25 cellular contexts compared by ENCODE assay signal in genomic region chr4:9146967-9147366, GRCh38. TPM values are rescaled to one million over a fixed set of nuclear protein-coding genes. Genes with fewer than 3 reads are reported as not detected.
DNase-seq lines count a peak whose midpoint lies in the region; ATAC-seq, FAIRE-seq and TF ChIP-seq lines count a peak whose summit lies in the region.
"Had no signal": no experiment of that assay in that cellular context is flagged by ENCODE, and none has a peak within 500 bp of the region (broad histone marks: within the 10 kb centered on the region; RNA-seq: fewer than 3 reads in every experiment).

No MANE protein-coding gene starts in this region.

- no peak overlapping the region for H4K91ac ChIP-seq in IMR-90 (ENCODE audit: insufficient read depth, low read depth, low read length)

- TF ChIP-seq POLR2A in IMR-90 (IDR thresholded peaks at IDR 0.05; ENCODE audit: low read depth, low read length) (no peak), K562 (conservative IDR thresholded peaks at IDR 0.05) (no peak), H54 (IDR thresholded peaks at IDR 0.05; ENCODE audit: low read depth, low read length) (no peak)

- no peak for TF ChIP-seq EP300 in K562 (IDR thresholded peaks at IDR 0.05; ENCODE audit: low read length)

- no peak overlapping the region for H2BK20ac ChIP-seq in IMR-90 (ENCODE audit: low read depth, low read length)

- intact Hi-C loops in IMR-90 (cut with micrococcal nuclease) (no loop called here), K562 (cut with micrococcal nuclease) (no loop called here), left colon (cut with DNase I, micrococcal nuclease) (no loop called here)

- H3K4me3 ChIP-seq in IMR-90 (ENCODE audit: insufficient read depth, low read depth, low read length) (no peak overlapping the region), K562 (no peak overlapping the region), osteoblast (ENCODE audit: insufficient read depth, low read length) (no peak overlapping the region), H7 (ENCODE audit: insufficient read depth, low read depth, low read length) (no peak overlapping the region)

- POLR2A ChIA-PET in IMR-90 (lab: Charles Lee; ENCODE audit: unreplicated experiment) (no interaction called here), K562 (lab: Yijun Ruan, JAX) (interaction anchor here (0.6 kb wide), 1 partner anchor 255 kb away, joined by 3 read pairs; no protein-coding TSS in a partner anchor)

- no peak overlapping the region for H3K56ac ChIP-seq in IMR-90 (ENCODE audit: extremely low read depth, insufficient read depth, low read length)

- no peak overlapping the region for H2BK5ac ChIP-seq in IMR-90 (ENCODE audit: low read depth, low read length, poor library complexity, severe bottlenecking)

- dilution Hi-C loops in IMR-90 (cut with HindIII; ENCODE audit: low sequenced_read_pairs, unreplicated experiment): no loop called here

- H2BK120ac ChIP-seq in IMR-90 (ENCODE audit: low read depth, low read length): 0 out of 2 replicates have a peak overlapping the region, but pooled peaks have one; percentile 8

- in situ Hi-C loops in IMR-90 (cut with MboI; ENCODE audit: low sequenced_read_pairs): no loop called here
- in situ Hi-C loops in K562 (cut with MboI): loop anchor here (10.0 kb wide), 1 partner anchor 538 kb away; no protein-coding TSS in a partner anchor

- H2AK5ac ChIP-seq in IMR-90 (ENCODE audit: low read depth, low read length): no peak overlapping the region

- FAIRE-seq in K562 (lab: Jason Lieb, UNC): peak; percentile 29
- no peak for FAIRE-seq in H54 (lab: Jason Lieb, UNC)
- FAIRE-seq: A204.1, G401.6, GM12891, H1, HTR-8/SVneo had no signal

- TF ChIP-seq RAD21 in IMR-90 (IDR thresholded peaks at IDR 0.05; ENCODE audit: low read length): no peak
- no peak for TF ChIP-seq RAD21 in K562 (CRISPR knock-in tag; conservative IDR thresholded peaks at IDR 0.05 in 1 of 2, IDR thresholded peaks at IDR 0.05 in 1 of 2)

- H4K8ac ChIP-seq in IMR-90 (ENCODE audit: low read depth in 2 of 2, low read length in 2 of 2): no peak overlapping the region

- H3K4me1 ChIP-seq in IMR-90 (ENCODE audit: control insufficient read depth, insufficient read depth, low read length) (0 out of 2 replicates have a peak, but pooled peaks cover 2% of the 10 kb centered on the region), K562 (replicated peaks in 1 of 2; ENCODE audit: control insufficient read depth in 2 of 2, insufficient read depth in 2 of 2, low read length in 2 of 2) (peaks cover 0 to under 1% of the 10 kb centered on the region in 2 experiments; a peak in 2 of 5 replicates), osteoblast (ENCODE audit: insufficient read depth, low read length) (no peaks in the 10 kb centered on the region)
- H3K4me1 ChIP-seq: BE2C had no signal

- H2AK9ac ChIP-seq in IMR-90 (replicated peaks; ENCODE audit: low read depth, low read length, poor library complexity): no peak overlapping the region

- no peak overlapping the region for H3K23ac ChIP-seq in IMR-90 (ENCODE audit: low read depth, low read length)

- no TSS peak for BruUV-seq in IMR-90 (replicated peaks; lab: Mats Ljungman, UMichigan)
- BruUV-seq in K562 (replicated peaks; lab: Mats Ljungman, UMichigan): no TSS peak

- no peak overlapping the region for H2BK15ac ChIP-seq in IMR-90 (ENCODE audit: low read depth, low read length)

- no CpG with 5 or more reads among the region's 9 CpGs for WGBS in IMR-90 (ENCODE audit: extremely low coverage in 2 of 2, insufficient read length in 1 of 2), 2 experiments
- 2% methylated on average over 9 of the region's 9 CpGs for WGBS in K562 (ENCODE audit: insufficient coverage, low coverage, missing lambda C conversion rate)

- H3K79me2 ChIP-seq in K562 (ENCODE audit: control insufficient read depth, insufficient read depth, low read length) (no peaks in the 10 kb centered on the region), osteoblast (ENCODE audit: insufficient read depth, low read length) (no peaks in the 10 kb centered on the region)

- no peak overlapping the region for H3K27ac ChIP-seq in IMR-90 (ENCODE audit: insufficient read depth, low read length)
- no peak overlapping the region for H3K27ac ChIP-seq in K562 (ENCODE audit: extremely low read depth, low read depth, low read length)
- no peak overlapping the region for H3K27ac ChIP-seq in osteoblast (ENCODE audit: low read depth, low read length)

- H3K4me2 ChIP-seq in IMR-90 (ENCODE audit: low read depth, low read length) (no peak overlapping the region), K562 (ENCODE audit: insufficient read depth, low read length) (no peak overlapping the region), osteoblast (ENCODE audit: insufficient read depth, low read length) (no peak overlapping the region)

- H3K9ac ChIP-seq in IMR-90 (ENCODE audit: low read depth, low read length) (no peak overlapping the region), K562 (ENCODE audit: insufficient read depth in 1 of 2, low read depth in 2 of 2, low read length in 2 of 2) (no peak overlapping the region)

- H4K20me1 ChIP-seq in IMR-90 (ENCODE audit: insufficient read depth, low read length) (no peaks in the 10 kb centered on the region), K562 (replicated peaks; ENCODE audit: control insufficient read depth, insufficient read depth, low read length) (no peaks in the 10 kb centered on the region), osteoblast (ENCODE audit: insufficient read depth, low read length) (no peaks in the 10 kb centered on the region)

- no peak for TF ChIP-seq CTCF in IMR-90 (conservative IDR thresholded peaks at IDR 0.05; ENCODE audit: low read depth, low read length)
- TF ChIP-seq CTCF in K562 (IDR thresholded peaks at IDR 0.05 in 2 of 3, conservative IDR thresholded peaks at IDR 0.05 in 1 of 3; ENCODE audit: insufficient read depth in 2 of 3, low read depth in 1 of 3, low read length in 3 of 3): no peak
- no peak for TF ChIP-seq CTCF in osteoblast (IDR thresholded peaks at IDR 0.05; ENCODE audit: extremely low read depth, low read depth, low read length)

- H4K5ac ChIP-seq in IMR-90 (ENCODE audit: low read depth, low read length): no peak overlapping the region

- no peak for DNase-seq in IMR-90
- DNase-seq in K562 (ENCODE audit: extremely low read depth in 1 of 4, low spot score in 3 of 4): no peak
- no peak for DNase-seq in left colon
- peak; percentile 37 for DNase-seq in osteoblast (ENCODE audit: insufficient read length, low spot score, missing footprints)
- DNase-seq in middle frontal gyrus (ENCODE audit: extremely low spot score, low spot score): no peak
- no peak for DNase-seq in H7
- no peak for DNase-seq in H54 (ENCODE audit: insufficient read length, low spot score)
- DNase-seq: BE2C; C1 segment of cervical spinal cord; CD4-positive, CD25-positive, alpha-beta regulatory T cell; CD8-positive, alpha-beta memory T cell; COR-L47; DMS 273 treated with DMSO at 0.1 percent for 48 hours; DMS53; DND-41; EL; HCEC 1CT; KG1 had no signal

- no peak overlapping the region for H3K18ac ChIP-seq in IMR-90 (ENCODE audit: low read depth, low read length)

- no peaks in the 10 kb centered on the region for H3K27me3 ChIP-seq in IMR-90 (ENCODE audit: control insufficient read depth, insufficient read depth, low read length)
- no peaks in the 10 kb centered on the region for H3K27me3 ChIP-seq in K562 (ENCODE audit: control insufficient read depth in 2 of 2, insufficient read depth in 2 of 2, low read length in 2 of 2)
- H3K27me3 ChIP-seq in osteoblast (ENCODE audit: insufficient read depth, low read length): no peaks in the 10 kb centered on the region
- no peaks in the 10 kb centered on the region for H3K27me3 ChIP-seq in H7 (ENCODE audit: control insufficient read depth, insufficient read depth, low read length)
- H3K27me3 ChIP-seq: BE2C had no signal

- no peaks in the 10 kb centered on the region for H3K9me1 ChIP-seq in IMR-90 (ENCODE audit: insufficient read depth, low read length)
- no peaks in the 10 kb centered on the region for H3K9me1 ChIP-seq in K562 (ENCODE audit: control insufficient read depth, insufficient read depth, low read length)

- ATAC-seq in IMR-90 (ENCODE audit: low read depth) (no peak), K562 (no peak), left colon (peak; percentile 64), HG02870 (IDR thresholded peaks at IDR 0.05; ENCODE audit: unreplicated experiment) (no peak)

- no peaks in the 10 kb centered on the region for H3K9me3 ChIP-seq in IMR-90 (ENCODE audit: control insufficient read depth, insufficient read depth, low read length)
- no peaks in the 10 kb centered on the region for H3K9me3 ChIP-seq in K562 (replicated peaks; ENCODE audit: control insufficient read depth, insufficient read depth, low read depth, low read length)
- H3K9me3 ChIP-seq in osteoblast (ENCODE audit: low read depth, low read length): no peaks in the 10 kb centered on the region
- H3K9me3 ChIP-seq: BE2C had no signal

- no peaks in the 10 kb centered on the region for H3K36me3 ChIP-seq in IMR-90 (ENCODE audit: control insufficient read depth, insufficient read depth, low read length)
- no peaks in the 10 kb centered on the region for H3K36me3 ChIP-seq in K562 (ENCODE audit: control insufficient read depth, insufficient read depth, low read length)
- no peaks in the 10 kb centered on the region for H3K36me3 ChIP-seq in osteoblast (ENCODE audit: insufficient read depth, low read length)
- H3K36me3 ChIP-seq in H7 (replicated peaks; ENCODE audit: control insufficient read depth, insufficient read depth, low read length): no peaks in the 10 kb centered on the region
- H3K36me3 ChIP-seq: BE2C had no signal

- 0 out of 4 replicates have a peak, but pooled peaks cover 0 to 3% of the 10 kb centered on the region in 2 experiments for H3K79me1 ChIP-seq in IMR-90 (ENCODE audit: low read depth in 1 of 2, low read length in 2 of 2)

- H2AFZ ChIP-seq in IMR-90 (replicated peaks; ENCODE audit: low read length, poor library complexity) (no peak overlapping the region), K562 (ENCODE audit: low read depth, low read length) (no peak overlapping the region), osteoblast (ENCODE audit: low read length) (no peak overlapping the region)

- CTCF ChIA-PET in IMR-90 (lab: Yijun Ruan, JAX): no interaction called here
- CTCF ChIA-PET in K562 (lab: Yijun Ruan, JAX; ENCODE audit: low intra/inter-chr PET ratio): no interaction called here

- H3K4ac ChIP-seq in IMR-90 (ENCODE audit: low read depth, low read length): no peak overlapping the region

- H3K14ac ChIP-seq in IMR-90 (replicated peaks; ENCODE audit: low read depth, low read length): no peak overlapping the region

RNA-seq across cellular contexts. Expression of gene FAM90A26, which starts 23.2 kb away (rescaled TPM):
- not detected in 2 replicates for total RNA-seq in IMR-90 (2012; rRNA removed)
- polyA plus RNA-seq in IMR-90 (2012; rRNA removed): not detected in 2 replicates
- polyA plus RNA-seq in IMR-90 (2012; cell fraction: cytosol; rRNA removed): not detected in 2 replicates
- not detected in 2 replicates for polyA plus RNA-seq in IMR-90 (2012; cell fraction: nucleus; rRNA removed; ENCODE audit: low replicate concordance)
- not detected in 2 replicates for total RNA-seq in K562 (2011; cell fraction: chromatin; rRNA removed; ENCODE audit: low replicate concordance)
- total RNA-seq in K562 (2011; cell fraction: nucleolus; rRNA removed): not detected in 2 replicates
- total RNA-seq in K562 (2011; cell fraction: nucleoplasm; rRNA removed): not detected in 2 replicates
- not detected in 2 replicates for total RNA-seq in K562 (2014; rRNA removed)
- total RNA-seq in K562 (2014; rRNA removed; fragmentation: Illumina TruSeq; extraction: Trizol): not detected in 2 replicates
- total RNA-seq in K562 (2015; rRNA removed; fragmentation: Illumina TruSeq; extraction: Trizol): not detected in 2 replicates
- not detected in 2 replicates for total RNA-seq in K562 (2021)
- not detected in 2 replicates for polyA plus RNA-seq in K562 (2011; rRNA removed)
- polyA plus RNA-seq in K562 (2011; cell fraction: cytosol; rRNA removed): not detected in 2 replicates
- polyA plus RNA-seq in K562 (2011; cell fraction: nucleus; rRNA removed): not detected in 2 replicates
- not detected in 2 replicates for polyA plus RNA-seq in K562 (2012)
- polyA plus RNA-seq in K562 (2014; fragmentation: Illumina TruSeq; extraction: Trizol): not detected in 2 replicates
- not detected for polyA plus RNA-seq in K562 (2014; fragmentation: Nextera tagmentation; extraction: Ambion mirVana)
- polyA plus RNA-seq in K562 (2014; rRNA removed): not detected in 2 replicates
- not detected in 2 replicates for polyA minus RNA-seq in K562 (2011; rRNA and poly(A)+ RNA removed)
- not detected in 2 replicates for polyA minus RNA-seq in K562 (2011; cell fraction: cytosol; rRNA and poly(A)+ RNA removed)
- polyA minus RNA-seq in K562 (2011; cell fraction: nucleus; rRNA and poly(A)+ RNA removed): not detected in 2 replicates
- total RNA-seq in left colon: not detected
- total RNA-seq in osteoblast: not detected in 2 replicates
- total RNA-seq in H7 (2014; rRNA removed; shearing (Covaris generic)): not detected in 2 replicates
- total RNA-seq: CD4-positive, CD25-positive, alpha-beta regulatory T cell; CD8-positive, alpha-beta memory T cell; H1 had no signal
- polyA plus RNA-seq: CD4-positive, CD25-positive, alpha-beta regulatory T cell; CD8-positive, alpha-beta memory T cell; H1; IgD-negative memory B cell had no signal
